2 cellular contexts compared by ENCODE assay signal in genomic region chr4:182267048-182267447, GRCh38.
TF ChIP-seq lines count a peak whose summit lies in the region.

No MANE protein-coding gene starts in this region.

TF ChIP-seq in SK-N-SH, 30 proteins besides CTCF, POLR2A, EP300 and RAD21 (continued from another document):
- TF ChIP-seq GABPA (IDR thresholded peaks at IDR 0.05; ENCODE audit: low read depth) = no peak
- TF ChIP-seq FOXJ3 (CRISPR knock-in tag; IDR thresholded peaks at IDR 0.05) = no peak
- TF ChIP-seq, protein P1, sequence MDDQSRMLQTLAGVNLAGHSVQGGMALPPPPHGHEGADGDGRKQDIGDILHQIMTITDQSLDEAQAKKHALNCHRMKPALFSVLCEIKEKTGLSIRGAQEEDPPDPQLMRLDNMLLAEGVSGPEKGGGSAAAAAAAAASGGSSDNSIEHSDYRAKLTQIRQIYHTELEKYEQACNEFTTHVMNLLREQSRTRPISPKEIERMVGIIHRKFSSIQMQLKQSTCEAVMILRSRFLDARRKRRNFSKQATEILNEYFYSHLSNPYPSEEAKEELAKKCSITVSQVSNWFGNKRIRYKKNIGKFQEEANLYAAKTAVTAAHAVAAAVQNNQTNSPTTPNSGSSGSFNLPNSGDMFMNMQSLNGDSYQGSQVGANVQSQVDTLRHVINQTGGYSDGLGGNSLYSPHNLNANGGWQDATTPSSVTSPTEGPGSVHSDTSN (IDR thresholded peaks at IDR 0.05) = no peak
- TF ChIP-seq JUND (IDR thresholded peaks at IDR 0.05) = no peak
- no peak for TF ChIP-seq IRF3 (IDR thresholded peaks at IDR 0.05; ENCODE audit: low read depth, low read length)
- no peak for TF ChIP-seq NRF1 (IDR thresholded peaks at IDR 0.05; ENCODE audit: low read depth, low read length)
- TF ChIP-seq RCOR1 (IDR thresholded peaks at IDR 0.05; ENCODE audit: low read length) = no peak
- no peak for TF ChIP-seq TCF12 (IDR thresholded peaks at IDR 0.05)
- TF ChIP-seq RXRA (IDR thresholded peaks at IDR 0.05; ENCODE audit: borderline replicate concordance, low read depth) = no peak
- no peak for TF ChIP-seq TAF1 (IDR thresholded peaks at IDR 0.05; ENCODE audit: borderline replicate concordance, low read depth, low read length)
TF ChIP-seq in SK-N-SH: peak in this region for 0.

TF ChIP-seq in HEK293, 187 proteins besides CTCF, POLR2A, EP300 and RAD21 (continued from another document):
- TF ChIP-seq, protein P2, sequence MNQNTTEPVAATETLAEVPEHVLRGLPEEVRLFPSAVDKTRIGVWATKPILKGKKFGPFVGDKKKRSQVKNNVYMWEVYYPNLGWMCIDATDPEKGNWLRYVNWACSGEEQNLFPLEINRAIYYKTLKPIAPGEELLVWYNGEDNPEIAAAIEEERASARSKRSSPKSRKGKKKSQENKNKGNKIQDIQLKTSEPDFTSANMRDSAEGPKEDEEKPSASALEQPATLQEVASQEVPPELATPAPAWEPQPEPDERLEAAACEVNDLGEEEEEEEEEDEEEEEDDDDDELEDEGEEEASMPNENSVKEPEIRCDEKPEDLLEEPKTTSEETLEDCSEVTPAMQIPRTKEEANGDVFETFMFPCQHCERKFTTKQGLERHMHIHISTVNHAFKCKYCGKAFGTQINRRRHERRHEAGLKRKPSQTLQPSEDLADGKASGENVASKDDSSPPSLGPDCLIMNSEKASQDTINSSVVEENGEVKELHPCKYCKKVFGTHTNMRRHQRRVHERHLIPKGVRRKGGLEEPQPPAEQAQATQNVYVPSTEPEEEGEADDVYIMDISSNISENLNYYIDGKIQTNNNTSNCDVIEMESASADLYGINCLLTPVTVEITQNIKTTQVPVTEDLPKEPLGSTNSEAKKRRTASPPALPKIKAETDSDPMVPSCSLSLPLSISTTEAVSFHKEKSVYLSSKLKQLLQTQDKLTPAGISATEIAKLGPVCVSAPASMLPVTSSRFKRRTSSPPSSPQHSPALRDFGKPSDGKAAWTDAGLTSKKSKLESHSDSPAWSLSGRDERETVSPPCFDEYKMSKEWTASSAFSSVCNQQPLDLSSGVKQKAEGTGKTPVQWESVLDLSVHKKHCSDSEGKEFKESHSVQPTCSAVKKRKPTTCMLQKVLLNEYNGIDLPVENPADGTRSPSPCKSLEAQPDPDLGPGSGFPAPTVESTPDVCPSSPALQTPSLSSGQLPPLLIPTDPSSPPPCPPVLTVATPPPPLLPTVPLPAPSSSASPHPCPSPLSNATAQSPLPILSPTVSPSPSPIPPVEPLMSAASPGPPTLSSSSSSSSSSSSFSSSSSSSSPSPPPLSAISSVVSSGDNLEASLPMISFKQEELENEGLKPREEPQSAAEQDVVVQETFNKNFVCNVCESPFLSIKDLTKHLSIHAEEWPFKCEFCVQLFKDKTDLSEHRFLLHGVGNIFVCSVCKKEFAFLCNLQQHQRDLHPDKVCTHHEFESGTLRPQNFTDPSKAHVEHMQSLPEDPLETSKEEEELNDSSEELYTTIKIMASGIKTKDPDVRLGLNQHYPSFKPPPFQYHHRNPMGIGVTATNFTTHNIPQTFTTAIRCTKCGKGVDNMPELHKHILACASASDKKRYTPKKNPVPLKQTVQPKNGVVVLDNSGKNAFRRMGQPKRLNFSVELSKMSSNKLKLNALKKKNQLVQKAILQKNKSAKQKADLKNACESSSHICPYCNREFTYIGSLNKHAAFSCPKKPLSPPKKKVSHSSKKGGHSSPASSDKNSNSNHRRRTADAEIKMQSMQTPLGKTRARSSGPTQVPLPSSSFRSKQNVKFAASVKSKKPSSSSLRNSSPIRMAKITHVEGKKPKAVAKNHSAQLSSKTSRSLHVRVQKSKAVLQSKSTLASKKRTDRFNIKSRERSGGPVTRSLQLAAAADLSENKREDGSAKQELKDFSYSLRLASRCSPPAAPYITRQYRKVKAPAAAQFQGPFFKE (tag by site-specific recombination; IDR thresholded peaks at IDR 0.05; ENCODE audit: borderline replicate concordance) = no peak
- TF ChIP-seq ZNF555 (tag by site-specific recombination; conservative IDR thresholded peaks at IDR 0.05) = no peak
- TF ChIP-seq, protein P3, sequence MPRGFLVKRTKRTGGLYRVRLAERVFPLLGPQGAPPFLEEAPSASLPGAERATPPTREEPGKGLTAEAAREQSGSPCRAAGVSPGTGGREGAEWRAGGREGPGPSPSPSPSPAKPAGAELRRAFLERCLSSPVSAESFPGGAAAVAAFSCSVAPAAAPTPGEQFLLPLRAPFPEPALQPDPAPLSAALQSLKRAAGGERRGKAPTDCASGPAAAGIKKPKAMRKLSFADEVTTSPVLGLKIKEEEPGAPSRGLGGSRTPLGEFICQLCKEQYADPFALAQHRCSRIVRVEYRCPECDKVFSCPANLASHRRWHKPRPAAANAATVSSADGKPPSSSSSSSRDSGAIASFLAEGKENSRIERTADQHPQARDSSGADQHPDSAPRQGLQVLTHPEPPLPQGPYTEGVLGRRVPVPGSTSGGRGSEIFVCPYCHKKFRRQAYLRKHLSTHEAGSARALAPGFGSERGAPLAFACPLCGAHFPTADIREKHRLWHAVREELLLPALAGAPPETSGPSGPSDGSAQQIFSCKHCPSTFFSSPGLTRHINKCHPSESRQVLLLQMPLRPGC (tag by site-specific recombination; IDR thresholded peaks at IDR 0.05) = no peak
